ENCODE assay signal across 13 cellular contexts in the genomic region with DNA sequence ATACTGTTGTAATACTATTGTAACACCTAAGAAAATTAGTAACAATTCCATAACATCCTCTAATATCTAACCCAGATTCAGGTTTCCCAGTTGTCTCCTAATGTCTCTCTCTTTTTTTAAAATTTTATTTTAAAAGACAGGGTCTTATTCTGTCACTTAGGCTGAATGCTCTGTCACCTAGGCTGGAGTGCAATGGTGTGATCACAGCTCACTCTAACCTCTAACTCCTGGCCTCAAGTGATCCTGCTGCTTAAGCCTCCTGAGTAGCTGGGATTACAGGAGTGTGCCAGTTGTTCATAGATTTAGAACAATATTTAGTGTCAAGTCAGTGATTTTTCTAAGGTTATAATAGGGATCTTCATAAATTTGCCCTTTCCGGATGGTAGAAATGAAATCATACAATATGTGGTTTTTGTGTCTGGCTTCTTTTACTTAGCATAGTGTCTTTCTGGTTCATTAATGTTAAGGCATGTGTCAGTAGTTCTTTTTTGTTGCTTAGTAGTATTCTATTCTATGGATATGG. TPM values are rescaled to one million over a fixed set of nuclear protein-coding genes. Genes with fewer than 3 reads are reported as not detected.
A peak's percentile ranks its signal among the peaks of the same experiment; 100 is the strongest.
DNase-seq lines count a peak whose midpoint lies in the region; ATAC-seq, FAIRE-seq and TF ChIP-seq lines count a peak whose summit lies in the region.
"Had no signal": no experiment of that assay in that cellular context is flagged by ENCODE, and none has a peak within 500 bp of the region (broad histone marks: within the 10 kb centered on the region; RNA-seq: fewer than 3 reads in every experiment).

No MANE protein-coding gene starts in this region.

- H3K14ac ChIP-seq in trophoblast cell (ENCODE audit: low read length): no peak overlapping the region

- no peak overlapping the region for H4K8ac ChIP-seq in trophoblast cell (ENCODE audit: low read depth, low read length)

- H3K23ac ChIP-seq in trophoblast cell (ENCODE audit: low read length): no peak overlapping the region

- H3K36me3 ChIP-seq in WERI-Rb-1: peaks cover 9% of the 10 kb centered on the region
- H3K36me3 ChIP-seq in trophoblast cell (ENCODE audit: control insufficient read depth in 1 of 2, insufficient read depth in 2 of 2, low read length in 2 of 2): peaks cover 0 to 3% of the 10 kb centered on the region in 2 experiments

- H3K4ac ChIP-seq in trophoblast cell (ENCODE audit: low read depth, low read length): peak overlapping the region; percentile 76

- H3K4me3 ChIP-seq in A549: no peak overlapping the region
- H3K4me3 ChIP-seq in WERI-Rb-1 (ENCODE audit: low read depth, low read length): no peak overlapping the region
- no peak overlapping the region for H3K4me3 ChIP-seq in trophoblast cell (ENCODE audit: low read depth, low read length)
- H3K4me3 ChIP-seq: GM23248 had no signal

- H3K9ac ChIP-seq in trophoblast cell (ENCODE audit: low read length): no peak overlapping the region
- H3K9ac ChIP-seq: GM23248 had no signal

- intact Hi-C loops in sciatic nerve (cut with DNase I): no loop called here

- H4K91ac ChIP-seq in trophoblast cell (ENCODE audit: low read depth, low read length): no peak overlapping the region

- CTCF ChIA-PET in A549 (lab: Yijun Ruan, JAX): interaction anchor here (1.3 kb wide), 1 partner anchor 58 kb away, joined by 4 read pairs; no protein-coding TSS in a partner anchor

- no peak for TF ChIP-seq POLR2A in A549 (IDR thresholded peaks at IDR 0.05; ENCODE audit: low read length)

- ATAC-seq in A549 (no peak), GM19395 (IDR thresholded peaks at IDR 0.05; ENCODE audit: unreplicated experiment) (no peak), sciatic nerve (no peak)
- ATAC-seq: HCT116 had no signal

- H3K27me3 ChIP-seq in WERI-Rb-1 (ENCODE audit: insufficient read depth, low read depth, severe bottlenecking): no peaks in the 10 kb centered on the region
- H3K27me3 ChIP-seq in trophoblast cell (ENCODE audit: insufficient read depth, low read length): no peaks in the 10 kb centered on the region

- POLR2A ChIA-PET in A549 (lab: Yijun Ruan, JAX): no interaction called here

- no peak overlapping the region for H2BK12ac ChIP-seq in trophoblast cell (ENCODE audit: low read length)

- H2AK5ac ChIP-seq in trophoblast cell (ENCODE audit: low read length): no peak overlapping the region

- no peak for DNase-seq in A549 (ENCODE audit: low read depth in 1 of 2, low spot score in 1 of 2)
- DNase-seq in D721Med (ENCODE audit: insufficient read length, low spot score): no peak
- peak; percentile 48 for DNase-seq in WERI-Rb-1
- DNase-seq in trophoblast cell: no peak
- DNase-seq in sciatic nerve (ENCODE audit: low spot score): no peak
- DNase-seq: Caco-2; CD8-positive, alpha-beta memory T cell; DMS53; GF-D8; GM23248 had no signal

- H3K27ac ChIP-seq in A549: no peak overlapping the region
- H3K27ac ChIP-seq in WERI-Rb-1: no peak overlapping the region
- no peak overlapping the region for H3K27ac ChIP-seq in trophoblast cell (ENCODE audit: low read depth, low read length)
- H3K27ac ChIP-seq: GM23248 had no signal

- WGBS in A549 (ENCODE audit: missing lambda C conversion rate): 92% methylated on average over 1 of the region's 1 CpG
- WGBS in trophoblast cell (ENCODE audit: extremely low coverage, insufficient coverage, insufficient read length): no CpG with 5 or more reads among the region's 1 CpG

- H3K79me1 ChIP-seq in trophoblast cell (ENCODE audit: low read length): no peaks in the 10 kb centered on the region

- no peak for TF ChIP-seq RAD21 in A549 (conservative IDR thresholded peaks at IDR 0.05 in 1 of 2, IDR thresholded peaks at IDR 0.05 in 1 of 2)

- H3K18ac ChIP-seq in trophoblast cell (ENCODE audit: low read length): no peak overlapping the region

- peaks cover 3% of the 10 kb centered on the region for H3K79me2 ChIP-seq in trophoblast cell (ENCODE audit: control insufficient read depth, insufficient read depth, low read length, poor library complexity)

- no peak for TF ChIP-seq EP300 in A549 (IDR thresholded peaks at IDR 0.05)

- H2BK120ac ChIP-seq in trophoblast cell (ENCODE audit: insufficient read depth, low read length, poor library complexity): no peak overlapping the region

- H4K12ac ChIP-seq in trophoblast cell (ENCODE audit: low read depth, low read length): no peak overlapping the region

- FAIRE-seq in A549 (lab: Jason Lieb, UNC) (no peak), D721Med (lab: Jason Lieb, UNC) (peak; percentile 38)
- FAIRE-seq: H54 had no signal

- no peak overlapping the region for H2BK5ac ChIP-seq in trophoblast cell (ENCODE audit: low read depth, low read length, poor library complexity)

- TF ChIP-seq CTCF in A549 (IDR thresholded peaks at IDR 0.05): no peak
- TF ChIP-seq CTCF in D721Med (IDR thresholded peaks at IDR 0.05; ENCODE audit: insufficient read depth, missing control alignments): no peak
- no peak for TF ChIP-seq CTCF in WERI-Rb-1 (IDR thresholded peaks at IDR 0.05; ENCODE audit: low read depth, low read length)

- H3K9me3 ChIP-seq in A549 (no peaks in the 10 kb centered on the region), WERI-Rb-1 (ENCODE audit: severe bottlenecking) (no peaks in the 10 kb centered on the region), trophoblast cell (ENCODE audit: insufficient read depth, low read depth, low read length) (no peaks in the 10 kb centered on the region)
- H3K9me3 ChIP-seq: Caco-2 had no signal

- H3K4me2 ChIP-seq in A549 (no peak overlapping the region), trophoblast cell (ENCODE audit: low read length) (no peak overlapping the region)

- H3K4me1 ChIP-seq in A549: no peaks in the 10 kb centered on the region; the same call in 2 of the 3 replicates
- H3K4me1 ChIP-seq in trophoblast cell (ENCODE audit: control insufficient read depth in 1 of 2, insufficient read depth in 2 of 2, low read length in 2 of 2): no peaks in the 10 kb centered on the region

- no peak overlapping the region for H2AFZ ChIP-seq in trophoblast cell (ENCODE audit: insufficient read depth, low read length, poor library complexity)
- H2AFZ ChIP-seq: GM23248 had no signal

TF ChIP-seq in A549, 52 proteins besides CTCF, POLR2A, EP300 and RAD21:
- TF ChIP-seq ZSCAN20 (CRISPR knock-in tag; IDR thresholded peaks at IDR 0.05) (no peak), RARB (CRISPR knock-in tag; IDR thresholded peaks at IDR 0.05) (no peak), HOXB13 (CRISPR knock-in tag; IDR thresholded peaks at IDR 0.05; ENCODE audit: low read depth) (no peak), ESRRA (IDR thresholded peaks at IDR 0.05; ENCODE audit: borderline replicate concordance, low read length) (no peak), SREBF2 (IDR thresholded peaks at IDR 0.05) (no peak), JUNB (IDR thresholded peaks at IDR 0.05) (no peak), MAFK (IDR thresholded peaks at IDR 0.05; ENCODE audit: partially characterized antibody) (peak; percentile 51)

RNA-seq across cellular contexts. Expression of a gene that starts 14.7 kb away (rescaled TPM):
- polyA plus RNA-seq in A549 (2011; rRNA removed) (19.0 and 30.1 TPM in 2 replicates), A549 (2017; fragmentation: RNase III; extraction: RNeasy Plus Mini Kit Qiagen cat#74134 plus additional on column Dnase treatment) (40.0 to 43.7 TPM (median 42.4 TPM) in 3 replicates)
- 8.1 and 9.1 TPM in 2 replicates for polyA plus RNA-seq in A549 (2012; cell fraction: cytosol; rRNA removed)
- 3.8 and 4.4 TPM in 2 replicates for polyA plus RNA-seq in A549 (2012; cell fraction: nucleus; rRNA removed)
- 18.5 and 18.8 TPM in 2 replicates for polyA minus RNA-seq in A549 (2011; rRNA and poly(A)+ RNA removed)
- polyA plus RNA-seq in trophoblast cell (2013): 42.3 and 43.6 TPM in 2 replicates
- total RNA-seq in sciatic nerve: 35.0 TPM
